8 cellular contexts compared by ENCODE assay signal in genomic region chr1:156104065-156104810, GRCh38. TPM values are rescaled to one million over a fixed set of nuclear protein-coding genes. Genes with fewer than 3 reads are reported as not detected.
DNase-seq lines count a peak whose midpoint lies in the region; ATAC-seq and TF ChIP-seq lines count a peak whose summit lies in the region.

No MANE protein-coding gene starts in this region.

- peak overlapping the region; percentile 81 for H4K91ac ChIP-seq in mesenchymal stem cell (ENCODE audit: low read length)

- no peak overlapping the region for H2AFZ ChIP-seq in mesenchymal stem cell (ENCODE audit: low read depth, low read length)

- CTCF ChIA-PET in CD8-positive, alpha-beta T cell (lab: Charles Lee), result interaction anchor here (1.9 to 29.4 kb wide), 4 partner anchors 8 to 21 kb away, joined by 8 to 1057 read pairs (median 26); partner anchors contain the start of gene LMNA

- H2BK12ac ChIP-seq in mesenchymal stem cell (ENCODE audit: low read length in 2 of 2), result peak overlapping the region; percentile 92 to 99

- H3K14ac ChIP-seq in mesenchymal stem cell (ENCODE audit: low read length in 2 of 2), result peak overlapping the region in 1 of 2 experiments; percentile 19

- H3K9me3 ChIP-seq in CD8-positive, alpha-beta T cell (ENCODE audit: low read length), result no peaks in the 10 kb centered on the region
- H3K9me3 ChIP-seq in duodenal mucosa (ENCODE audit: control insufficient read depth in 1 of 2, low read length in 2 of 2) (no peaks in the 10 kb centered on the region), mesenchymal stem cell (ENCODE audit: control insufficient read depth, low read length) (no peaks in the 10 kb centered on the region)

- peak overlapping the region; percentile 77 for H2BK120ac ChIP-seq in mesenchymal stem cell (ENCODE audit: low read depth, low read length)

- ATAC-seq in CD8-positive, alpha-beta T cell, result no peak
- ATAC-seq in HG03159 (IDR thresholded peaks at IDR 0.05; ENCODE audit: unreplicated experiment) (no peak), GM18498 (IDR thresholded peaks at IDR 0.05; ENCODE audit: unreplicated experiment) (no peak)

- peak overlapping the region; percentile 33 for H2AK5ac ChIP-seq in mesenchymal stem cell (ENCODE audit: low read length, severe bottlenecking)

- no peak overlapping the region for H3K4me3 ChIP-seq in CD8-positive, alpha-beta T cell (ENCODE audit: low read depth, low read length)
- H3K4me3 ChIP-seq in duodenal mucosa (ENCODE audit: low read depth in 1 of 2, low read length in 2 of 2) (peak overlapping the region in 1 of 2 donors; percentile 68), mesenchymal stem cell (ENCODE audit: insufficient read depth in 1 of 2, low read depth in 1 of 2, low read length in 2 of 2) (peak overlapping the region in 1 of 2 experiments; percentile 74)

- peak overlapping the region; percentile 75 to 95 for H3K4ac ChIP-seq in mesenchymal stem cell (ENCODE audit: low read depth in 1 of 2, low read length in 2 of 2)

- H3K4me1 ChIP-seq in CD8-positive, alpha-beta T cell (ENCODE audit: insufficient read depth, low read length), result peaks cover 28% of the 10 kb centered on the region
- H3K4me1 ChIP-seq in duodenal mucosa (ENCODE audit: control insufficient read depth in 1 of 2, insufficient read depth in 2 of 2, low read length in 2 of 2) (peaks cover 58 to 60% of the 10 kb centered on the region in 2 donors), mesenchymal stem cell (ENCODE audit: control insufficient read depth, insufficient read depth, low read depth, low read length) (peaks cover 45% of the 10 kb centered on the region)

- H3K27me3 ChIP-seq in CD8-positive, alpha-beta T cell (ENCODE audit: insufficient read depth, low read length), result no peaks in the 10 kb centered on the region
- no peaks in the 10 kb centered on the region for H3K27me3 ChIP-seq in duodenal mucosa (ENCODE audit: control insufficient read depth in 1 of 2, insufficient read depth in 2 of 2, low read length in 2 of 2)
- H3K27me3 ChIP-seq in mesenchymal stem cell (ENCODE audit: control insufficient read depth in 1 of 2, insufficient read depth in 1 of 2, low read length in 2 of 2), result no peaks in the 10 kb centered on the region

- H3K23ac ChIP-seq in mesenchymal stem cell (ENCODE audit: low read length in 2 of 2), result peak overlapping the region in 1 of 2 experiments; percentile 76

- peaks cover 17% of the 10 kb centered on the region for H3K79me1 ChIP-seq in mesenchymal stem cell (replicated peaks; ENCODE audit: low read length, poor library complexity, severe bottlenecking)

- H2BK5ac ChIP-seq in mesenchymal stem cell (ENCODE audit: low read depth, low read length, poor library complexity, severe bottlenecking), result no peak overlapping the region

- TF ChIP-seq CTCF in CD8-positive, alpha-beta T cell (IDR thresholded peaks at IDR 0.05), result no peak
- TF ChIP-seq CTCF in type B pancreatic cell (conservative IDR thresholded peaks at IDR 0.05), result no peak

- peak overlapping the region; percentile 85 to 94 for H3K18ac ChIP-seq in mesenchymal stem cell (ENCODE audit: low read depth in 1 of 2, low read length in 2 of 2)

- peak in 3 of 7 experiments; percentile 50 to 61 (median 54) for DNase-seq in CD8-positive, alpha-beta T cell
- DNase-seq in HUDEP-2 (lab: John Stamatoyannopoulos, UW; ENCODE audit: unreplicated experiment in 76 of 76) (peak in 70 of 76 experiments; percentile 10 to 84 (median 67)), T-helper 22 cell (ENCODE audit: low read depth) (peak; percentile 81), mesenchymal stem cell (peak; percentile 98), type B pancreatic cell (ENCODE audit: extremely low spot score, unreplicated experiment) (no peak)

- H3K27ac Mint-ChIP-seq in CD8-positive, alpha-beta T cell, result peak overlapping the region; percentile 52
- H3K27ac Mint-ChIP-seq in type B pancreatic cell, result peak overlapping the region; percentile 99

- H3K4me2 ChIP-seq in mesenchymal stem cell (ENCODE audit: low read length, poor library complexity, severe bottlenecking), result no peak overlapping the region

- H2BK15ac ChIP-seq in mesenchymal stem cell (ENCODE audit: low read depth, poor library complexity, severe bottlenecking), result peak overlapping the region; percentile 82

- no peaks in the 10 kb centered on the region for H3K36me3 Mint-ChIP-seq in CD8-positive, alpha-beta T cell
- H3K36me3 Mint-ChIP-seq in type B pancreatic cell, result no peaks in the 10 kb centered on the region

- no peak overlapping the region for H3K27ac ChIP-seq in CD8-positive, alpha-beta T cell (ENCODE audit: low read depth, low read length)
- H3K27ac ChIP-seq in duodenal mucosa (ENCODE audit: low read depth, low read length) (peak overlapping the region; percentile 93), mesenchymal stem cell (ENCODE audit: low read length, poor library complexity, severe bottlenecking) (no peak overlapping the region)

- intact Hi-C loops in CD8-positive, alpha-beta T cell (cut with DNase I, micrococcal nuclease), result no loop called here

- POLR2A ChIA-PET in CD8-positive, alpha-beta T cell (lab: Charles Lee), result interaction anchor here (0.7 to 2.2 kb wide), 2 partner anchors 11 to 26 kb away, joined by 3 to 10 read pairs; partner anchors contain the start of gene LMNA

- H3K9ac ChIP-seq in duodenal mucosa (ENCODE audit: low read depth in 1 of 2, low read length in 2 of 2) (peak overlapping the region; percentile 52 to 72), mesenchymal stem cell (ENCODE audit: low read length) (peak overlapping the region; percentile 99)

- H3K4me1 Mint-ChIP-seq in CD8-positive, alpha-beta T cell (ENCODE audit: low read depth), result peaks cover 33% of the 10 kb centered on the region
- peaks cover 59% of the 10 kb centered on the region for H3K4me1 Mint-ChIP-seq in type B pancreatic cell (ENCODE audit: unreplicated experiment)

- 33% methylated on average over 12 of the region's 15 CpGs for WGBS in mesenchymal stem cell

- no peaks in the 10 kb centered on the region for H3K27me3 Mint-ChIP-seq in CD8-positive, alpha-beta T cell (ENCODE audit: low read depth)
- no peaks in the 10 kb centered on the region for H3K27me3 Mint-ChIP-seq in type B pancreatic cell

- peak overlapping the region; percentile 29 for H3K4me3 Mint-ChIP-seq in CD8-positive, alpha-beta T cell
- peak overlapping the region; percentile 74 for H3K4me3 Mint-ChIP-seq in type B pancreatic cell

- H3K36me3 ChIP-seq in CD8-positive, alpha-beta T cell (ENCODE audit: insufficient read depth, low read length), result no peaks in the 10 kb centered on the region
- H3K36me3 ChIP-seq in duodenal mucosa (ENCODE audit: control insufficient read depth in 1 of 2, insufficient read depth in 2 of 2, low read length in 2 of 2) (no peaks in the 10 kb centered on the region), mesenchymal stem cell (ENCODE audit: control insufficient read depth in 1 of 2, insufficient read depth in 2 of 2, low read depth in 1 of 2, low read length in 2 of 2) (no peaks in the 10 kb centered on the region)

- H3K9me3 Mint-ChIP-seq in CD8-positive, alpha-beta T cell, result no peaks in the 10 kb centered on the region
- H3K9me3 Mint-ChIP-seq in type B pancreatic cell, result no peaks in the 10 kb centered on the region

- H4K8ac ChIP-seq in mesenchymal stem cell (ENCODE audit: low read length), result peak overlapping the region; percentile 93

RNA-seq across cellular contexts. Expression of gene LMNA, which starts 10.3 kb away (rescaled TPM):
- total RNA-seq in CD8-positive, alpha-beta T cell, result 100 to 1,000 TPM; 281 to 298 TPM
- 732 TPM for polyA plus RNA-seq in mesenchymal stem cell (2013, experiment 1 of 2)
- polyA plus RNA-seq in mesenchymal stem cell (2013, experiment 2 of 2), result 747 TPM
- 141 and 400 TPM in 2 replicates for total RNA-seq in type B pancreatic cell (ENCODE audit: low replicate concordance)

RNA-seq across cellular contexts. Expression of gene MEX3A, which starts 22.0 kb away (rescaled TPM):
- total RNA-seq in CD8-positive, alpha-beta T cell, result under 1 TPM; 0.14 to 0.22 TPM
- polyA plus RNA-seq in mesenchymal stem cell (2013, experiment 1 of 2), result 10.4 TPM
- polyA plus RNA-seq in mesenchymal stem cell (2013, experiment 2 of 2), result 10.7 TPM
- total RNA-seq in type B pancreatic cell (ENCODE audit: low replicate concordance), result 31.0 and 61.9 TPM in 2 replicates

RNA-seq across cellular contexts. Expression of gene RAB25, which starts 43.3 kb away (rescaled TPM):
- under 1 TPM; 0.38 to 0.86 TPM for total RNA-seq in CD8-positive, alpha-beta T cell
- not detected for polyA plus RNA-seq in mesenchymal stem cell (2013, experiment 1 of 2)
- not detected for polyA plus RNA-seq in mesenchymal stem cell (2013, experiment 2 of 2)
- total RNA-seq in type B pancreatic cell (ENCODE audit: low replicate concordance), result 97.9 and 294 TPM in 2 replicates

RNA-seq across cellular contexts. Expression of gene SEMA4A, which starts 49.1 kb away (rescaled TPM):
- total RNA-seq in CD8-positive, alpha-beta T cell, result 1 to 10 TPM; 2.9 to 4.0 TPM
- 0.61 TPM for polyA plus RNA-seq in mesenchymal stem cell (2013, experiment 1 of 2)
- 0.40 TPM for polyA plus RNA-seq in mesenchymal stem cell (2013, experiment 2 of 2)
- total RNA-seq in type B pancreatic cell (ENCODE audit: low replicate concordance), result 7.1 and 12.9 TPM in 2 replicates

RNA-seq across cellular contexts. Expression of gene LAMTOR2, which starts 49.7 kb away (rescaled TPM):
- total RNA-seq in CD8-positive, alpha-beta T cell, result 1 to 10 TPM; 6.7 to 8.3 TPM
- 87.6 TPM for polyA plus RNA-seq in mesenchymal stem cell (2013, experiment 1 of 2)
- polyA plus RNA-seq in mesenchymal stem cell (2013, experiment 2 of 2), result 91.2 TPM
- total RNA-seq in type B pancreatic cell (ENCODE audit: low replicate concordance), result 55.6 and 60.9 TPM in 2 replicates

Comparison
In these comparisons a context has a peak if more than half of its experiments do, and no peak if none do; other contexts are left out.
1. RNA of gene MEX3A, which starts 22.0 kb away (total RNA-seq): 31.0 to 61.9 TPM in type B pancreatic cell; 0.14 to 0.22 TPM in CD8-positive, alpha-beta T cell; every median in the first group is over 10 times any median in the second.
2. RNA of gene RAB25, which starts 43.3 kb away (total RNA-seq): 97.9 to 294 TPM in type B pancreatic cell; 0.38 to 0.86 TPM in CD8-positive, alpha-beta T cell; every median in the first group is over 10 times any median in the second.